Comparison of ENCODE assay signal across 28 cellular contexts in the genomic region with DNA sequence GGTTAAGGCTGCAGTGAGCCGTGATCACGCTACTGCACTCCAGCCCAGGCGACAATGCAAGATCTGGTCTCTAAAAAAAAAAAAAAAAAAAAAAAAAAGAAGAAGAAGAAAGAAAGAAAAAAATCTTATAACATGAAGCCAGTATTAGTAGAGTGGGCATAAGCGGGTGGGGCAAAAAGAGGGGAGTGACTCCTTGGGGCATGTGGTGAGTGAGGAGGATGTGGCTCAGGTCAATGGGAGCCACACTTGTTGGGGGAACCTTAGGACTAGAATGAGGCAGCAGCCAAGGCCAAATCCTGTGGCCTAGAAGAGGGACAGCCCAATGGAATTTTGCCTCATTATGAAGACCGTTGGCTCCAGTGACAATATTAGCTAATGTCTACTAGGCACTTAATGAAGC. TPM values are rescaled to one million over a fixed set of nuclear protein-coding genes. Genes with fewer than 3 reads are reported as not detected.
DNase-seq lines count a peak whose midpoint lies in the region; ATAC-seq, FAIRE-seq and TF ChIP-seq lines count a peak whose summit lies in the region.
"Had no signal": no experiment of that assay in that cellular context is flagged by ENCODE, and none has a peak within 500 bp of the region (broad histone marks: within the 10 kb centered on the region; RNA-seq: fewer than 3 reads in every experiment).

No MANE protein-coding gene starts in this region.

- no peak for TF ChIP-seq RAD21 in K562 (CRISPR knock-in tag; conservative IDR thresholded peaks at IDR 0.05 in 1 of 2, IDR thresholded peaks at IDR 0.05 in 1 of 2)

- TF ChIP-seq EP300 in K562 (IDR thresholded peaks at IDR 0.05; ENCODE audit: low read length) (no peak), sigmoid colon (IDR thresholded peaks at IDR 0.05) (no peak)

- TF ChIP-seq CTCF in DOHH2 (IDR thresholded peaks at IDR 0.05; ENCODE audit: low read depth, low read length, poor library complexity, severe bottlenecking) (no peak), K562 (IDR thresholded peaks at IDR 0.05 in 2 of 3, conservative IDR thresholded peaks at IDR 0.05 in 1 of 3; ENCODE audit: insufficient read depth in 2 of 3, low read depth in 1 of 3, low read length in 3 of 3) (no peak), sigmoid colon (IDR thresholded peaks at IDR 0.05) (no peak), brain microvascular endothelial cell (IDR thresholded peaks at IDR 0.05; ENCODE audit: low read depth, low read length, missing control alignments) (no peak)

- CTCF ChIA-PET in K562 (lab: Yijun Ruan, JAX; ENCODE audit: low intra/inter-chr PET ratio), result no interaction called here

- no peak for TF ChIP-seq POLR2A in K562 (conservative IDR thresholded peaks at IDR 0.05)
- no peak for TF ChIP-seq POLR2A in sigmoid colon (IDR thresholded peaks at IDR 0.05)

- no peak for ATAC-seq in K562

- POLR2A ChIA-PET in K562 (lab: Yijun Ruan, JAX), result interaction anchor here (0.7 to 1.5 kb wide), 5 partner anchors 9 to 18 kb away, joined by 3 to 4 read pairs (median 4); no protein-coding TSS in a partner anchor

- no peak overlapping the region for H3K27ac ChIP-seq in BLaER1
- H3K27ac ChIP-seq in DOHH2 (ENCODE audit: low read depth, low read length), result no peak overlapping the region
- no peak overlapping the region for H3K27ac ChIP-seq in K562 (ENCODE audit: extremely low read depth, low read depth, low read length)
- no peak overlapping the region for H3K27ac ChIP-seq in sigmoid colon
- no peak overlapping the region for H3K27ac ChIP-seq in brain microvascular endothelial cell
- H3K27ac ChIP-seq: GM23248 had no signal

- peak overlapping the region; percentile 57; the same call in 1 of the 2 replicates for H2AFZ ChIP-seq in K562 (ENCODE audit: low read depth, low read length)
- H2AFZ ChIP-seq: GM23248 had no signal

- no TSS peak for BruUV-seq in K562 (replicated peaks; lab: Mats Ljungman, UMichigan)

- in situ Hi-C loops in K562 (cut with MboI), result no loop called here
- in situ Hi-C loops in brain microvascular endothelial cell (cut with HindIII; ENCODE audit: low pct_ligation_motif_present, low sequenced_read_pairs), result no loop called here

- no peak overlapping the region for H3K4me3 ChIP-seq in BLaER1
- no peak overlapping the region for H3K4me3 ChIP-seq in DOHH2 (ENCODE audit: low read length)
- no peak overlapping the region for H3K4me3 ChIP-seq in K562
- H3K4me3 ChIP-seq in sigmoid colon, result no peak overlapping the region
- H3K4me3 ChIP-seq in brain microvascular endothelial cell (ENCODE audit: low read depth, low read length), result no peak overlapping the region
- H3K4me3 ChIP-seq: GM23248, HAP-1 had no signal

- H3K9ac ChIP-seq in BLaER1 (no peak overlapping the region), K562 (ENCODE audit: insufficient read depth in 1 of 2, low read depth in 2 of 2, low read length in 2 of 2) (no peak overlapping the region)
- H3K9ac ChIP-seq: GM23248, SK-N-SH had no signal

- H3K9me1 ChIP-seq in K562 (ENCODE audit: control insufficient read depth, insufficient read depth, low read length), result no peaks in the 10 kb centered on the region

- H3K4me1 ChIP-seq in BLaER1 (peaks cover 51% of the 10 kb centered on the region), DOHH2 (ENCODE audit: control insufficient read depth, low read length) (peaks cover 34% of the 10 kb centered on the region), K562 (replicated peaks in 1 of 2; ENCODE audit: control insufficient read depth in 2 of 2, insufficient read depth in 2 of 2, low read length in 2 of 2) (peaks cover 0 to 2% of the 10 kb centered on the region in 2 experiments; a peak in 1 of 5 replicates), sigmoid colon (peaks cover 0 to 17% (median 3%) of the 10 kb centered on the region in 4 donors)
- H3K4me1 ChIP-seq: HAP-1 had no signal

- DNase-seq in K562 (ENCODE audit: extremely low read depth in 1 of 4, low spot score in 3 of 4), result no peak
- peak; percentile 53 for DNase-seq in sigmoid colon
- DNase-seq in brain microvascular endothelial cell, result no peak
- no peak for DNase-seq in stimulated activated CD4-positive, alpha-beta T cell treated with anti-CD3 and anti-CD28 coated beads, Interleukin-4, amount 100 ng/mL, for 4 hours
- DNase-seq in hippocampal formation (lab: John Stamatoyannopoulos, UW), result no peak
- DNase-seq: CD4-positive, CD25-positive, alpha-beta regulatory T cell; COR-L47; DMS 273 treated with DMSO at 0.1 percent for 48 hours; DND-41; GM23248; IMR-90; Kasumi-1; MM.1S; NCI-H1105 treated with DMSO at 0.1 percent for 48 hours; NCI-H1694; NCI-H2081 treated with DMSO at 0.1 percent for 48 hours; NCI-H446 treated with DMSO at 0.1 percent for 48 hours; NCI-H748 treated with DMSO at 0.1 percent for 48 hours; NK-92 treated with Interleukin-12 subunit alpha and Interleukin-12 subunit beta, amount 100 ng/mL, for 24 hours; OCI-M1; SHP77; SK-N-SH had no signal

- 0 out of 2 replicates have a peak, but pooled peaks cover 2% of the 10 kb centered on the region for H3F3A ChIP-seq in DOHH2 (ENCODE audit: control insufficient read depth, insufficient read depth)

- whole genome bisulfite sequencing in K562 (ENCODE audit: insufficient coverage, low coverage, missing lambda C conversion rate), result 74% methylated on average over 5 of the region's 5 CpGs
- WGBS in sigmoid colon, 2 donors, result 95 to 96% methylated on average over 5 of the region's 5 CpGs

- H3K79me2 ChIP-seq in DOHH2 (ENCODE audit: control insufficient read depth, low read length) (no peaks in the 10 kb centered on the region), K562 (ENCODE audit: control insufficient read depth, insufficient read depth, low read length) (no peaks in the 10 kb centered on the region)

- H3K36me3 ChIP-seq in BLaER1, result no peaks in the 10 kb centered on the region
- no peaks in the 10 kb centered on the region for H3K36me3 ChIP-seq in DOHH2 (ENCODE audit: control insufficient read depth, low read length)
- no peaks in the 10 kb centered on the region for H3K36me3 ChIP-seq in K562 (ENCODE audit: control insufficient read depth, insufficient read depth, low read length)
- no peaks in the 10 kb centered on the region for H3K36me3 ChIP-seq in sigmoid colon
- H3K36me3 ChIP-seq in brain microvascular endothelial cell (replicated peaks), result no peaks in the 10 kb centered on the region
- H3K36me3 ChIP-seq: HAP-1 had no signal

- no peaks in the 10 kb centered on the region for H3K27me3 ChIP-seq in BLaER1
- H3K27me3 ChIP-seq in DOHH2 (ENCODE audit: control insufficient read depth, low read length), result no peaks in the 10 kb centered on the region
- H3K27me3 ChIP-seq in K562 (ENCODE audit: control insufficient read depth in 2 of 2, insufficient read depth in 2 of 2, low read length in 2 of 2), result 0 out of 5 replicates have a peak, but pooled peaks cover 0 to 4% of the 10 kb centered on the region in 2 experiments
- H3K27me3 ChIP-seq in sigmoid colon, result no peaks in the 10 kb centered on the region
- no peaks in the 10 kb centered on the region for H3K27me3 ChIP-seq in brain microvascular endothelial cell (replicated peaks)

- intact Hi-C loops in K562 (cut with micrococcal nuclease) (no loop called here), sigmoid colon (cut with DNase I) (no loop called here)

- H4K20me1 ChIP-seq in BLaER1 (no peaks in the 10 kb centered on the region), DOHH2 (ENCODE audit: control insufficient read depth, insufficient read depth, low read depth, low read length) (no peaks in the 10 kb centered on the region), K562 (replicated peaks; ENCODE audit: control insufficient read depth, insufficient read depth, low read length) (no peaks in the 10 kb centered on the region)

- no peaks in the 10 kb centered on the region for H3K9me3 ChIP-seq in BLaER1
- no peaks in the 10 kb centered on the region for H3K9me3 ChIP-seq in DOHH2 (ENCODE audit: control insufficient read depth, insufficient read depth, low read length)
- H3K9me3 ChIP-seq in K562 (replicated peaks; ENCODE audit: control insufficient read depth, insufficient read depth, low read depth, low read length), result no peaks in the 10 kb centered on the region
- no peaks in the 10 kb centered on the region for H3K9me3 ChIP-seq in sigmoid colon
- H3K9me3 ChIP-seq: HAP-1, SK-N-SH had no signal

- H3K4me2 ChIP-seq in BLaER1, result peak overlapping the region; percentile 32
- peak overlapping the region; percentile 36; the same call in 1 of the 2 replicates for H3K4me2 ChIP-seq in DOHH2 (ENCODE audit: low read length)
- no peak overlapping the region for H3K4me2 ChIP-seq in K562 (ENCODE audit: insufficient read depth, low read length)
- H3K4me2 ChIP-seq: SK-N-SH had no signal

- no peaks in the 10 kb centered on the region for H3K9me2 ChIP-seq in DOHH2 (replicated peaks; ENCODE audit: control insufficient read depth, low read length)
- H3K9me2 ChIP-seq: SK-N-SH had no signal

- FAIRE-seq in K562 (lab: Jason Lieb, UNC), result no peak
- FAIRE-seq: G401.6, HTR-8/SVneo had no signal

RNA-seq across cellular contexts. Expression of gene ARMC12, which starts 23.8 kb away (rescaled TPM):
- not detected in 2 replicates for total RNA-seq in K562 (2011; cell fraction: chromatin; rRNA removed; ENCODE audit: low replicate concordance)
- 0.50 TPM in 1 of 2 replicates, not detected in the other for total RNA-seq in K562 (2011; cell fraction: nucleolus; rRNA removed)
- not detected in 2 replicates for total RNA-seq in K562 (2011; cell fraction: nucleoplasm; rRNA removed)
- 0.09 TPM in 1 of 2 replicates, not detected in the other for total RNA-seq in K562 (2014; rRNA removed)
- 0.36 TPM in 1 of 2 replicates, not detected in the other for total RNA-seq in K562 (2014; rRNA removed; fragmentation: Illumina TruSeq; extraction: Trizol)
- total RNA-seq in K562 (2015; rRNA removed; fragmentation: Illumina TruSeq; extraction: Trizol), result not detected in 2 replicates
- total RNA-seq in K562 (2021), result 0.13 and 0.35 TPM in 2 replicates
- 0.26 and 0.45 TPM in 2 replicates for polyA plus RNA-seq in K562 (2011; rRNA removed)
- 0.07 and 0.21 TPM in 2 replicates for polyA plus RNA-seq in K562 (2011; cell fraction: cytosol; rRNA removed)
- polyA plus RNA-seq in K562 (2011; cell fraction: nucleus; rRNA removed), result 1.4 TPM in 2 replicates
- 0.26 and 1.6 TPM in 2 replicates for polyA plus RNA-seq in K562 (2012)
- polyA plus RNA-seq in K562 (2014; fragmentation: Illumina TruSeq; extraction: Trizol), result 0.36 TPM in 1 of 2 replicates, not detected in the other
- under 1 TPM in 1 of 2 experiments, not detected in 1; 0.13 TPM for polyA plus RNA-seq in K562 (2014; fragmentation: Nextera tagmentation; extraction: Ambion mirVana)
- polyA plus RNA-seq in K562 (2014; rRNA removed), result 0.58 TPM in 1 of 2 replicates, not detected in the other
- polyA minus RNA-seq in K562 (2011; rRNA and poly(A)+ RNA removed), result 0.18 and 0.46 TPM in 2 replicates
- polyA minus RNA-seq in K562 (2011; cell fraction: cytosol; rRNA and poly(A)+ RNA removed), result not detected in 2 replicates
- 0.27 TPM in 1 of 2 replicates, not detected in the other for polyA minus RNA-seq in K562 (2011; cell fraction: nucleus; rRNA and poly(A)+ RNA removed)
- 1 to 10 TPM in 2 of 4 donors, under 1 TPM in 1, not detected in 1; 0.49 to 5.0 (median 1.1) TPM for total RNA-seq in sigmoid colon
- polyA plus RNA-seq in sigmoid colon, result under 1 TPM in 1 of 3 donors, not detected in 2; 0.66 TPM
- total RNA-seq: GM23248, RPMI7951 had no signal
- polyA plus RNA-seq: CD4-positive, CD25-positive, alpha-beta regulatory T cell had no signal

RNA-seq across cellular contexts. Expression of gene FKBP5, which starts 24.3 kb away (rescaled TPM):
- 23.5 and 58.7 TPM in 2 replicates for total RNA-seq in K562 (2011; cell fraction: chromatin; rRNA removed; ENCODE audit: low replicate concordance)
- total RNA-seq in K562 (2011; cell fraction: nucleolus; rRNA removed), result 14.5 and 19.2 TPM in 2 replicates
- total RNA-seq in K562 (2011; cell fraction: nucleoplasm; rRNA removed), result 38.3 and 72.2 TPM in 2 replicates
- 75.0 and 82.8 TPM in 2 replicates for total RNA-seq in K562 (2014; rRNA removed)
- total RNA-seq in K562 (2014; rRNA removed; fragmentation: Illumina TruSeq; extraction: Trizol), result 54.2 and 65.9 TPM in 2 replicates
- total RNA-seq in K562 (2015; rRNA removed; fragmentation: Illumina TruSeq; extraction: Trizol), result 39.9 and 43.8 TPM in 2 replicates
- total RNA-seq in K562 (2021), result 92.0 and 104 TPM in 2 replicates
- 59.7 and 86.1 TPM in 2 replicates for polyA plus RNA-seq in K562 (2011; rRNA removed)
- 22.1 and 33.5 TPM in 2 replicates for polyA plus RNA-seq in K562 (2011; cell fraction: cytosol; rRNA removed)
- polyA plus RNA-seq in K562 (2011; cell fraction: nucleus; rRNA removed), result 22.5 and 23.2 TPM in 2 replicates
- 43.9 and 85.0 TPM in 2 replicates for polyA plus RNA-seq in K562 (2012)
- polyA plus RNA-seq in K562 (2014; fragmentation: Illumina TruSeq; extraction: Trizol), result 128 and 151 TPM in 2 replicates
- 10 to 100 TPM; 32.7 to 46.1 TPM for polyA plus RNA-seq in K562 (2014; fragmentation: Nextera tagmentation; extraction: Ambion mirVana)
- 76.6 and 76.8 TPM in 2 replicates for polyA plus RNA-seq in K562 (2014; rRNA removed)
- 71.5 and 74.0 TPM in 2 replicates for polyA minus RNA-seq in K562 (2011; rRNA and poly(A)+ RNA removed)
- 31.1 and 38.9 TPM in 2 replicates for polyA minus RNA-seq in K562 (2011; cell fraction: cytosol; rRNA and poly(A)+ RNA removed)
- polyA minus RNA-seq in K562 (2011; cell fraction: nucleus; rRNA and poly(A)+ RNA removed), result 13.3 and 18.5 TPM in 2 replicates
- total RNA-seq in sigmoid colon, result 100 to 1,000 TPM; 200 to 326 (median 258) TPM
- 100 to 1,000 TPM in 1 of 3 donors, 10 to 100 TPM in 2; 52.9 to 165 (median 93.9) TPM for polyA plus RNA-seq in sigmoid colon
